Comparison of ENCODE assay signal across 10 cellular contexts in the genomic region with DNA sequence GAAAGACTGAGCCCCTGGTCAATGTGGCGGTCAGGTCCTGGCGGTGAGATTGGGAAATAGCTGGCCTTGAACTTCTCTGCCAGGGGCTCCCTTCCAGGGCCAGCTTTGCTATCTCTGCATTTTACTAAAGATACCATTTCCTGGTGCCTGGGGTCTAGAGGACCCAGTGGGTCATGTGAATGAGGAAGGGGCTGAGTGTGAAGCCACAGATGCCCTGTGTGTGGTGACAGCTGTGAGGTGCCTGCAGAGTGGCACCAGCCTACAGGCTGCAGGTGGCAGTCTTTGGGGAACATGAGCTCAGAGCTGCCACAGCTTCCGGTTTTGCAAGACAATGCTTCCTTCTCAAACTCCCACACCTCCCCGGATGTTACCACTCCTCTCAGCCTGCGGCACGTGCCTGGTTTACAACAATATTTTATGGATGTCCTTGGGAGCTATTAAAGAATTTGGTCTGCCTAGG. TPM values are rescaled to one million over a fixed set of nuclear protein-coding genes. Genes with fewer than 3 reads are reported as not detected.
A peak's percentile ranks its signal among the peaks of the same experiment; 100 is the strongest.
DNase-seq lines count a peak whose midpoint lies in the region; ATAC-seq, FAIRE-seq and TF ChIP-seq lines count a peak whose summit lies in the region.
"Had no signal": no experiment of that assay in that cellular context is flagged by ENCODE, and none has a peak within 500 bp of the region (broad histone marks: within the 10 kb centered on the region; RNA-seq: fewer than 3 reads in every experiment).

No MANE protein-coding gene starts in this region.

- H3K4me3 ChIP-seq in GM12865 (ENCODE audit: low read depth, low read length) (no peak overlapping the region), HEK293 (ENCODE audit: low read depth, low read length) (no peak overlapping the region), astrocyte (ENCODE audit: insufficient read depth, low read depth, low read length) (no peak overlapping the region), Caco-2 (ENCODE audit: low read depth, low read length) (no peak overlapping the region)
- H3K4me3 ChIP-seq: SJCRH30, tibial artery had no signal

- POLR2A ChIA-PET in HEK293 (lab: Yijun Ruan, JAX), result no interaction called here
- POLR2A ChIA-PET in Caco-2 (lab: Charles Lee), result no interaction called here

- no peaks in the 10 kb centered on the region for H4K20me1 ChIP-seq in astrocyte (ENCODE audit: insufficient read depth, low read length)

- H3K27me3 ChIP-seq in astrocyte (ENCODE audit: insufficient read depth, low read length), result peaks cover 28% of the 10 kb centered on the region
- H3K27me3 ChIP-seq in Caco-2 (replicated peaks; ENCODE audit: control insufficient read depth, insufficient read depth, low read length), result no peaks in the 10 kb centered on the region
- H3K27me3 ChIP-seq: SJCRH30 had no signal

- no peaks in the 10 kb centered on the region for H3K4me1 ChIP-seq in HEK293 (ENCODE audit: control insufficient read depth, insufficient read depth, low read length)
- H3K4me1 ChIP-seq in astrocyte (ENCODE audit: insufficient read depth, low read length), result no peaks in the 10 kb centered on the region
- no peaks in the 10 kb centered on the region for H3K4me1 ChIP-seq in Caco-2
- H3K4me1 ChIP-seq: SJCRH30 had no signal

- H3K27ac Mint-ChIP-seq in astrocyte (ENCODE audit: unreplicated experiment) (peak overlapping the region; percentile 62), natural killer cell (peak overlapping the region; percentile 5 to 31), Caco-2 (ENCODE audit: unreplicated experiment) (no peak overlapping the region)

- H3K4me1 Mint-ChIP-seq in astrocyte (ENCODE audit: low read depth, unreplicated experiment) (peaks cover 11% of the 10 kb centered on the region), natural killer cell (peaks cover 10 to 11% of the 10 kb centered on the region in 2 donors), Caco-2 (ENCODE audit: low read depth, unreplicated experiment) (peaks cover 19% of the 10 kb centered on the region)

- H3K9me3 Mint-ChIP-seq in astrocyte (ENCODE audit: unreplicated experiment), result peaks cover 20% of the 10 kb centered on the region
- no peaks in the 10 kb centered on the region for H3K9me3 Mint-ChIP-seq in natural killer cell
- H3K9me3 Mint-ChIP-seq in Caco-2 (ENCODE audit: unreplicated experiment), result no peaks in the 10 kb centered on the region

- no peak overlapping the region for H3K9ac ChIP-seq in astrocyte (ENCODE audit: low read length)

- DNase-seq in GM12865 (ENCODE audit: low read depth), result peak; percentile 71
- peak; percentile 53 for DNase-seq in RPMI8226
- no peak for DNase-seq in astrocyte (ENCODE audit: low read depth)
- DNase-seq in natural killer cell, result peak; percentile 25
- no peak for DNase-seq in Caco-2
- no peak for DNase-seq in middle frontal gyrus (ENCODE audit: extremely low spot score, low spot score)

- peaks cover 17% of the 10 kb centered on the region for H3K36me3 Mint-ChIP-seq in astrocyte (ENCODE audit: low read depth, unreplicated experiment)
- no peaks in the 10 kb centered on the region for H3K36me3 Mint-ChIP-seq in natural killer cell
- no peaks in the 10 kb centered on the region for H3K36me3 Mint-ChIP-seq in Caco-2 (ENCODE audit: insufficient read depth, unreplicated experiment)

- H3K4me2 ChIP-seq in astrocyte (ENCODE audit: low read length), result no peak overlapping the region

- H3K9me3 ChIP-seq in HEK293 (ENCODE audit: control insufficient read depth, insufficient read depth, low read depth, low read length) (no peaks in the 10 kb centered on the region), astrocyte (ENCODE audit: insufficient read depth, low read depth, low read length) (peaks cover 3% of the 10 kb centered on the region), Caco-2 (no peaks in the 10 kb centered on the region)
- H3K9me3 ChIP-seq: SJCRH30, tibial artery had no signal

- TF ChIP-seq CTCF in GM12865 (IDR thresholded peaks at IDR 0.05; ENCODE audit: insufficient read depth, low read depth, low read length, missing control alignments), result no peak
- no peak for TF ChIP-seq CTCF in HEK293 (tag by site-specific recombination; IDR thresholded peaks at IDR 0.05)
- no peak for TF ChIP-seq CTCF in astrocyte (IDR thresholded peaks at IDR 0.05; ENCODE audit: insufficient read depth, low read depth, low read length)
- peak; percentile 20 for TF ChIP-seq CTCF in natural killer cell (IDR thresholded peaks at IDR 0.05)
- no peak for TF ChIP-seq CTCF in Caco-2 (IDR thresholded peaks at IDR 0.05; ENCODE audit: insufficient read depth in 1 of 2, low read depth in 1 of 2, low read length in 1 of 2, severe bottlenecking in 1 of 2, unreplicated experiment in 1 of 2)

- no TSS peak for BruUV-seq in Caco-2 (replicated peaks; lab: Mats Ljungman, UMichigan)

- no peak for FAIRE-seq in astrocyte (lab: Jason Lieb, UNC)

- no peaks in the 10 kb centered on the region for H3K79me2 ChIP-seq in astrocyte (ENCODE audit: insufficient read depth, low read length)

- H3K4me3 Mint-ChIP-seq in astrocyte (ENCODE audit: unreplicated experiment) (no peak overlapping the region), natural killer cell (no peak overlapping the region), Caco-2 (ENCODE audit: unreplicated experiment) (no peak overlapping the region)

- ATAC-seq in natural killer cell (peak; percentile 79 to 86 (median 83)), HG02870 (IDR thresholded peaks at IDR 0.05; ENCODE audit: unreplicated experiment) (no peak)

- intact Hi-C loops in natural killer cell (cut with micrococcal nuclease), result loop anchor here (5.0 kb wide), 1 partner anchor 67 kb away; no protein-coding TSS in a partner anchor
- intact Hi-C loops in Caco-2 (cut with micrococcal nuclease; ENCODE audit: unreplicated experiment), result no loop called here

- H2AFZ ChIP-seq in astrocyte (ENCODE audit: low read depth, low read length), result no peak overlapping the region

- CTCF ChIA-PET in HEK293 (lab: Yijun Ruan, JAX) (interaction anchor here (0.8 kb wide), 1 partner anchor 14 kb away, joined by 3 read pairs; no protein-coding TSS in a partner anchor), Caco-2 (lab: Charles Lee) (interaction anchor here (1.1 kb wide), 1 partner anchor 66 kb away, joined by 6 read pairs; no protein-coding TSS in a partner anchor)

- peaks cover 35% of the 10 kb centered on the region for H3K27me3 Mint-ChIP-seq in astrocyte (ENCODE audit: low read depth, unreplicated experiment)
- peaks cover 25 to 31% of the 10 kb centered on the region in 2 donors for H3K27me3 Mint-ChIP-seq in natural killer cell (ENCODE audit: low read depth in 2 of 2)
- H3K27me3 Mint-ChIP-seq in Caco-2 (ENCODE audit: insufficient read depth, unreplicated experiment), result peaks cover 9% of the 10 kb centered on the region

- H3K27ac ChIP-seq in HEK293 (ENCODE audit: extremely low read depth, low read depth, low read length) (no peak overlapping the region), astrocyte (ENCODE audit: low read depth, low read length) (no peak overlapping the region)
- H3K27ac ChIP-seq: SJCRH30, tibial artery had no signal

- H3K36me3 ChIP-seq in HEK293 (ENCODE audit: control insufficient read depth in 2 of 2, insufficient read depth in 1 of 2, low read length in 2 of 2) (peaks cover 0 to 2% of the 10 kb centered on the region in 2 experiments; a peak in 1 of 3 replicates), astrocyte (ENCODE audit: insufficient read depth, low read length) (no peaks in the 10 kb centered on the region), Caco-2 (ENCODE audit: control insufficient read depth, insufficient read depth, low read length) (no peaks in the 10 kb centered on the region)

TF ChIP-seq in HEK293, 187 proteins besides CTCF, POLR2A, EP300 and RAD21:
- TF ChIP-seq ZNF335 (tag by site-specific recombination; conservative IDR thresholded peaks at IDR 0.05) (no peak), ZFHX2 (tag by site-specific recombination; conservative IDR thresholded peaks at IDR 0.05) (peak; percentile 16)

RNA-seq across cellular contexts. Expression of gene MLNR, which starts 5.2 kb away (rescaled TPM):
- not detected in 2 replicates for total RNA-seq in astrocyte
- total RNA-seq in natural killer cell, result not detected
- 0.44 TPM in 1 of 2 replicates, not detected in the other for total RNA-seq in Caco-2 (2022)
- total RNA-seq: SJCRH30 had no signal

RNA-seq across cellular contexts. Expression of gene CDADC1, which starts 32.8 kb away (rescaled TPM):
- 7.0 and 7.2 TPM in 2 replicates for total RNA-seq in astrocyte
- total RNA-seq in natural killer cell, result 10 to 100 TPM; 32.0 to 39.4 (median 33.6) TPM
- total RNA-seq in Caco-2 (2022), result 14.4 and 15.9 TPM in 2 replicates

Comparison
In these comparisons a context has a peak if more than half of its experiments do, and no peak if none do; other contexts are left out.
1. DNase-seq: peak in GM12865 (single experiment), RPMI8226 (single experiment) and natural killer cell (single experiment); none in astrocyte (single experiment), Caco-2 (0 of 2) and middle frontal gyrus (single experiment).